12 cellular contexts compared by ENCODE assay signal in the genomic region with DNA sequence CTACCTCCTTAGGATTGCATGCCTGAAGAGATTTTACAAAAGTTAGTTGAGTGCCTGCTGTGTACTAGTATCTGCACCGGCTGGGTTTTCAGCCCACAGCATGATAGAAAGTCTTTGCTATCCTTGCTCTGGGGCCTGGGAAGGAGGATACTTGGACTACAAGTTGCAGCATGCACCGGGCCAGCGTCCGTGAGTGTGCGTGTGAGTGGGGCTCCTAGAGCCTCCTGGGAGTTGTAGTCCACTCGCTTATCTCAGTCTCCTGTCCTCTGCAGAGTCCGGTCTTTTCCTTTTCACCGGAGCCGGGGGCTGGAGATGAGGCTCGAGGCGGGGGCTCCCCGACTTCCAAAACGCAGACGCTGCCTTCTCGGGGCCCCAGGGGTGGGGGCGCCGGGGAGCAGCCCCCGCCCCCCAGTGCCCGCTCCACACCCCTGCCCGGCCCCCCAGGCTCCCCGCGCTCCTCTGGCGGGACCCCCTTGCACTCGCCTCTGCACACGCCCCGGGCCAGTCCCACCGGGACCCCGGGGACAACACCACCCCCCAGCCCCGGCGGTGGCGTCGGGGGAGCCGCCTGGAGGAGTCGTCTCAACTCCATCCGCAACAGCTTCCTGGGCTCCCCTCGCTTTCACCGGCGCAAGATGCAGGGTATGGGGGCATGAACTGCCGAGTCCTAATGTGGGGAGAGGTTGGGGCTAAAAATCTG. TPM values are rescaled to one million over a fixed set of nuclear protein-coding genes. Genes with fewer than 3 reads are reported as not detected.
DNase-seq lines count a peak whose midpoint lies in the region; ATAC-seq and TF ChIP-seq lines count a peak whose summit lies in the region.
"Had no signal": no experiment of that assay in that cellular context is flagged by ENCODE, and none has a peak within 500 bp of the region (broad histone marks: within the 10 kb centered on the region; RNA-seq: fewer than 3 reads in every experiment).

No MANE protein-coding gene starts in this region.

- no peaks in the 10 kb centered on the region for H3K79me2 ChIP-seq in H9 (ENCODE audit: insufficient read depth, low read length)

- no peak overlapping the region for H3K9ac ChIP-seq in H9 (ENCODE audit: extremely low read depth, insufficient read length, low read length)

- no peak overlapping the region for H2AK5ac ChIP-seq in H9 (ENCODE audit: insufficient read length, low read length)

- H3K36me3 Mint-ChIP-seq in H9 (ENCODE audit: insufficient read depth in 1 of 3, low read depth in 3 of 3) = peaks cover 48 to 69% (median 68%) of the 10 kb centered on the region in 3 experiments; a peak in 6 of 7 replicates
- H3K36me3 Mint-ChIP-seq in stimulated activated effector memory CD8-positive, alpha-beta T cell treated with anti-CD3 and anti-CD28 coated beads, Interleukin-12 subunit alpha, Interleukin-12 subunit beta, amount 100 ng/mL, for 72 hours = peaks cover 18% of the 10 kb centered on the region
- H3K36me3 Mint-ChIP-seq: T-cell had no signal

- H2BK5ac ChIP-seq in H9 (ENCODE audit: insufficient read length, low read length) = no peak overlapping the region

- H4K20me1 ChIP-seq in H9 (ENCODE audit: control insufficient read depth, insufficient read depth, insufficient read length) = no peaks in the 10 kb centered on the region

- H2BK120ac ChIP-seq in H9 (ENCODE audit: low read depth, low read length, poor library complexity, severe bottlenecking) = no peak overlapping the region

- H3K79me1 ChIP-seq in H9 (ENCODE audit: insufficient read depth, low read depth, low read length, poor library complexity, severe bottlenecking) = no peaks in the 10 kb centered on the region

- H2AFZ ChIP-seq in H9 (ENCODE audit: low read length) = no peak overlapping the region

- no peak overlapping the region for H2BK20ac ChIP-seq in H9 (ENCODE audit: low read depth, low read length, poor library complexity, severe bottlenecking)

- H3K23ac ChIP-seq in H9 (ENCODE audit: insufficient read length, low read depth, low read length) = no peak overlapping the region

- H4K91ac ChIP-seq in H9 (ENCODE audit: insufficient read length, low read depth, low read length) = no peak overlapping the region

- no peak overlapping the region for H4K5ac ChIP-seq in H9 (ENCODE audit: insufficient read length, low read depth, low read length)

- ATAC-seq in stimulated activated effector memory CD8-positive, alpha-beta T cell treated with anti-CD3 and anti-CD28 coated beads, Interleukin-12 subunit alpha, Interleukin-12 subunit beta, amount 100 ng/mL, for 72 hours = no peak
- no peak for ATAC-seq in GM21737 (IDR thresholded peaks at IDR 0.05; ENCODE audit: unreplicated experiment)
- ATAC-seq: effector memory CD8-positive, alpha-beta T cell; T-cell had no signal

- DNase-seq in DMS 273 (lab: John Stamatoyannopoulos, UW; ENCODE audit: unreplicated experiment) (peak; percentile 68), DMS 273 treated with DMSO at 0.1 percent for 48 hours (lab: John Stamatoyannopoulos, UW) (no peak), H9 (peak; percentile 80), SK-N-DZ (ENCODE audit: low spot score) (peak; percentile 30), islet precursor cell (peak; percentile 70), NCI-H2107 (lab: John Stamatoyannopoulos, UW) (no peak)
- DNase-seq in stimulated activated effector memory CD8-positive, alpha-beta T cell treated with anti-CD3 and anti-CD28 coated beads, Interleukin-12 subunit alpha, Interleukin-12 subunit beta, amount 100 ng/mL, for 72 hours (ENCODE audit: low spot score in 2 of 2) = no peak
- DNase-seq: effector memory CD8-positive, alpha-beta T cell; T-cell had no signal

- H3K27ac Mint-ChIP-seq in H9 = peak overlapping the region in 1 of 3 experiments; percentile 66; a peak in 2 of 7 replicates
- H3K27ac Mint-ChIP-seq in stimulated activated effector memory CD8-positive, alpha-beta T cell treated with anti-CD3 and anti-CD28 coated beads, Interleukin-12 subunit alpha, Interleukin-12 subunit beta, amount 100 ng/mL, for 72 hours = no peak overlapping the region
- H3K27ac Mint-ChIP-seq: T-cell had no signal

- H2BK12ac ChIP-seq in H9 (ENCODE audit: insufficient read length, low read depth, low read length) = no peak overlapping the region

- peaks cover 15 to 24% of the 10 kb centered on the region in 2 experiments for H3K4me1 Mint-ChIP-seq in H9
- H3K4me1 Mint-ChIP-seq in stimulated activated effector memory CD8-positive, alpha-beta T cell treated with anti-CD3 and anti-CD28 coated beads, Interleukin-12 subunit alpha, Interleukin-12 subunit beta, amount 100 ng/mL, for 72 hours = peaks cover 17% of the 10 kb centered on the region

- no peak overlapping the region for H3K4ac ChIP-seq in H9 (ENCODE audit: low read depth, low read length)

- no peak overlapping the region for H3K4me2 ChIP-seq in H9 (ENCODE audit: insufficient read depth, insufficient read length, low read length)

- H3K27me3 Mint-ChIP-seq in H9 (ENCODE audit: low read depth) = no peaks in the 10 kb centered on the region; the same call in 1 of the 2 replicates
- H3K27me3 Mint-ChIP-seq: effector memory CD8-positive, alpha-beta T cell; T-cell had no signal

- peaks cover 3% of the 10 kb centered on the region; the same call in 1 of the 2 replicates for H3K4me1 ChIP-seq in H9 (ENCODE audit: insufficient read depth, low read length)

- no peaks in the 10 kb centered on the region for H3K23me2 ChIP-seq in H9 (ENCODE audit: insufficient read length, low read depth, low read length, poor library complexity, severe bottlenecking)

- no CpG with 5 or more reads among the region's 39 CpGs for WGBS in H9 (ENCODE audit: extremely low coverage, insufficient read length, low lambda C conversion rate)

- no peak overlapping the region for H2BK15ac ChIP-seq in H9 (ENCODE audit: low read depth, low read length)

- H3K56ac ChIP-seq in H9 (ENCODE audit: insufficient read length, low read depth, low read length) = no peak overlapping the region

- no peaks in the 10 kb centered on the region for H3K9me3 ChIP-seq in H9 (ENCODE audit: control insufficient read depth, low read depth, low read length)

- no peak overlapping the region for H3K27ac ChIP-seq in H9 (ENCODE audit: insufficient read length, low read depth, low read length)
- H3K27ac ChIP-seq: 22Rv1 had no signal

- H3K27me3 ChIP-seq in H9 (ENCODE audit: insufficient read depth, low read length) = no peaks in the 10 kb centered on the region

- no peak overlapping the region for H4K8ac ChIP-seq in H9 (replicated peaks; ENCODE audit: insufficient read length, low read depth, low read length)

- no peak overlapping the region for H3T11ph ChIP-seq in H9 (ENCODE audit: low read length)

- no peak overlapping the region for H3K18ac ChIP-seq in H9 (ENCODE audit: insufficient read length, low read depth, low read length)

- TF ChIP-seq CTCF in H9 (conservative IDR thresholded peaks at IDR 0.05) = no peak

- H3K4me3 Mint-ChIP-seq in H9 = peak overlapping the region in 1 of 2 experiments; percentile 53; a peak in 2 of 5 replicates
- H3K4me3 Mint-ChIP-seq in stimulated activated effector memory CD8-positive, alpha-beta T cell treated with anti-CD3 and anti-CD28 coated beads, Interleukin-12 subunit alpha, Interleukin-12 subunit beta, amount 100 ng/mL, for 72 hours = no peak overlapping the region
- H3K4me3 Mint-ChIP-seq: effector memory CD8-positive, alpha-beta T cell; nephron; T-cell had no signal

- no peaks in the 10 kb centered on the region for H3K9me3 Mint-ChIP-seq in H9
- no peaks in the 10 kb centered on the region for H3K9me3 Mint-ChIP-seq in stimulated activated effector memory CD8-positive, alpha-beta T cell treated with anti-CD3 and anti-CD28 coated beads, Interleukin-12 subunit alpha, Interleukin-12 subunit beta, amount 100 ng/mL, for 72 hours
- H3K9me3 Mint-ChIP-seq: effector memory CD8-positive, alpha-beta T cell; nephron; T-cell had no signal

- no peak overlapping the region for H3K14ac ChIP-seq in H9 (ENCODE audit: insufficient read depth, low read length)

RNA-seq across cellular contexts. Expression of gene BRSK1, which starts 20.6 kb away (rescaled TPM):
- total RNA-seq in H9 (2021) = 43.5 and 47.0 TPM in 2 replicates
- polyA plus RNA-seq in SK-N-DZ (2014; cell fraction: cytosol; rRNA removed) = 13.6 and 15.5 TPM in 2 replicates
- 42.4 and 45.2 TPM in 2 replicates for polyA plus RNA-seq in SK-N-DZ (2014; cell fraction: nucleus; rRNA removed)

RNA-seq across cellular contexts. Expression of gene TMEM150B, which starts 20.7 kb away (rescaled TPM):
- total RNA-seq in H9 (2021) = 0.63 TPM in 1 of 2 replicates, not detected in the other
- not detected in 2 replicates for polyA plus RNA-seq in SK-N-DZ (2014; cell fraction: cytosol; rRNA removed)
- not detected in 2 replicates for polyA plus RNA-seq in SK-N-DZ (2014; cell fraction: nucleus; rRNA removed)

RNA-seq across cellular contexts. Expression of gene HSPBP1, which starts 24.5 kb away (rescaled TPM):
- total RNA-seq in H9 (2021) = 47.4 and 50.7 TPM in 2 replicates
- polyA plus RNA-seq in SK-N-DZ (2014; cell fraction: cytosol; rRNA removed) = 55.8 and 70.4 TPM in 2 replicates
- 22.3 and 37.8 TPM in 2 replicates for polyA plus RNA-seq in SK-N-DZ (2014; cell fraction: nucleus; rRNA removed)

RNA-seq across cellular contexts. Expression of gene KMT5C, which starts 35.2 kb away (rescaled TPM):
- 53.7 and 54.5 TPM in 2 replicates for total RNA-seq in H9 (2021)
- 33.8 and 39.3 TPM in 2 replicates for polyA plus RNA-seq in SK-N-DZ (2014; cell fraction: cytosol; rRNA removed)
- polyA plus RNA-seq in SK-N-DZ (2014; cell fraction: nucleus; rRNA removed) = 101 and 123 TPM in 2 replicates

RNA-seq across cellular contexts. Expression of gene PPP6R1, which starts 45.6 kb away (rescaled TPM):
- 76.2 and 79.7 TPM in 2 replicates for total RNA-seq in H9 (2021)
- polyA plus RNA-seq in SK-N-DZ (2014; cell fraction: cytosol; rRNA removed) = 13.9 and 15.3 TPM in 2 replicates
- 22.0 and 32.5 TPM in 2 replicates for polyA plus RNA-seq in SK-N-DZ (2014; cell fraction: nucleus; rRNA removed)

Comparison
In these comparisons a context has a peak if more than half of its experiments do, and no peak if none do; other contexts are left out.
1. DNase-seq: peak in DMS 273 (single experiment), H9 (single experiment), SK-N-DZ (single experiment) and islet precursor cell (single experiment); none in DMS 273 treated with DMSO at 0.1 percent for 48 hours (single experiment), stimulated activated effector memory CD8-positive, alpha-beta T cell treated with anti-CD3 and anti-CD28 coated beads, Interleukin-12 subunit alpha, Interleukin-12 subunit beta, amount 100 ng/mL, for 72 hours (0 of 2) and NCI-H2107 (single experiment).